Comparison of ENCODE assay signal across 11 cellular contexts in the genomic region with DNA sequence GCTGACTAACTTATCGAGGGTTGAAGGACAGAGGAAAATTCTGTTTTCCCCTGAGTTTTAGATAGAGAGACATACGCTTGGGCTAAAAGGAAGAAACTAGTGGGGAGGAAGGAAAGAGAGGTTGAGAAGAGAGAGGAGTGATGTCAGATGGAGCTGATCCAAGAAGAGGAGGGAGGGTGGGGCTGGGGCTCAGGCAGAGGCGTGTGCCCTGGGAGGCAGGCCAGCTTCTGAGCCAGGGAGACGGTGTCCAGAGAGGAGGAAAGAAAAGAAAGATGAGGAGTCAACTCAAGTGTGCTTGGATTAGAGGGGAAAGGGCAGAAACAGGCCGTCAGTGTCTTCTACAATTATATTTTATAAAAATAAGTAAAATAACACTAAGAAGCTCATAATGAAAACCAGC. TPM values are rescaled to one million over a fixed set of nuclear protein-coding genes. Genes with fewer than 3 reads are reported as not detected.
DNase-seq lines count a peak whose midpoint lies in the region; ATAC-seq and TF ChIP-seq lines count a peak whose summit lies in the region.
"Had no signal": no experiment of that assay in that cellular context is flagged by ENCODE, and none has a peak within 500 bp of the region (broad histone marks: within the 10 kb centered on the region; RNA-seq: fewer than 3 reads in every experiment).

No MANE protein-coding gene starts in this region.

- no peaks in the 10 kb centered on the region for H3K9me3 ChIP-seq in adrenal gland (replicated peaks in 1 of 3)
- H3K9me3 ChIP-seq in spleen, result no peaks in the 10 kb centered on the region

- peaks cover 5% of the 10 kb centered on the region for H3K27me3 ChIP-seq in adrenal gland
- H3K27me3 ChIP-seq in spleen (replicated peaks in 1 of 7), result no peaks in the 10 kb centered on the region

- H3K36me3 ChIP-seq in adrenal gland (replicated peaks in 1 of 2) (no peaks in the 10 kb centered on the region), spleen (peaks cover 0 to 2% (median 0%) of the 10 kb centered on the region in 6 donors)

- H3K4me3 ChIP-seq in adrenal gland (no peak overlapping the region), spleen (no peak overlapping the region)

- intact Hi-C loops in adrenal gland (cut with DNase I) (no loop called here), Right ventricle myocardium superior (cut with DNase I) (loop anchor here (5.0 kb wide), 1 partner anchor 56 kb away; a partner anchor contains a TSS), spleen (cut with DNase I; ENCODE audit: low total_unique reads) (no loop called here)

- TF ChIP-seq POLR2A in adrenal gland (IDR thresholded peaks at IDR 0.05) (no peak), spleen (IDR thresholded peaks at IDR 0.05) (no peak)

- H3K4me1 ChIP-seq in adrenal gland (replicated peaks in 1 of 2) (peaks cover 7 to 10% of the 10 kb centered on the region in 2 donors), spleen (peaks cover 8 to 61% (median 38%) of the 10 kb centered on the region in 6 donors)

- DNase-seq in HCEC 1CT, result peak; percentile 50
- DNase-seq in adrenal gland, result peak in 6 of 7 donors; percentile 48 to 79 (median 64)
- DNase-seq in Right ventricle myocardium superior, result peak; percentile 81
- DNase-seq in spleen, result no peak
- no peak for DNase-seq in germinal center (ENCODE audit: low spot score)
- DNase-seq in GDM1 (lab: John Stamatoyannopoulos, UW), result no peak
- DNase-seq in activated CD4-positive, alpha-beta T cell treated with anti-CD3 and anti-CD28 coated beads for 4 hours, result no peak
- DNase-seq in iPS-NIHi11 (ENCODE audit: low spot score), result no peak
- DNase-seq: activated CD4-positive, alpha-beta T cell treated with anti-CD3 and anti-CD28 coated beads, Interleukin-2, amount 10 ng/mL, durations not matched to agents 7 days and 5 days; NCI-H1105 treated with DMSO at 0.1 percent for 48 hours; stimulated activated CD8-positive, alpha-beta memory T cell treated with anti-CD3 and anti-CD28 coated beads, Interleukin-4, amount 100 ng/mL, for 48 hours had no signal

- 14 to 26% (median 19%) methylated on average over 5 of the region's 5 CpGs for WGBS in adrenal gland, 4 donors
- 26 to 42% (median 33%) methylated on average over 5 of the region's 5 CpGs for WGBS in spleen, 5 donors

- TF ChIP-seq CTCF in adrenal gland (IDR thresholded peaks at IDR 0.05) (no peak), spleen (IDR thresholded peaks at IDR 0.05 in 8 of 11, conservative IDR thresholded peaks at IDR 0.05 in 3 of 11) (no peak)

- H3K27ac ChIP-seq in adrenal gland (no peak overlapping the region), spleen (peak overlapping the region in 5 of 8 donors; percentile 24 to 50 (median 32))

- ATAC-seq in Right ventricle myocardium superior (ENCODE audit: poor library complexity), result peak; percentile 63

RNA-seq across cellular contexts. Expression of a gene that starts 56.2 kb away (rescaled TPM):
- total RNA-seq in adrenal gland (10 to 100 TPM in 5 of 8 donors, 1 to 10 TPM in 3; 5.0 to 20.8 (median 11.1) TPM), Right ventricle myocardium superior (17.7 TPM), spleen (10 to 100 TPM; 12.1 to 47.7 (median 28.1) TPM)
- polyA plus RNA-seq in adrenal gland (1 to 10 TPM; 3.3 to 9.2 (median 6.5) TPM), spleen (10 to 100 TPM in 2 of 3 donors, 1 to 10 TPM in 1; 7.5 to 20.3 (median 16.9) TPM)

Comparison
In these comparisons a context has a peak if more than half of its experiments do, and no peak if none do; other contexts are left out.
1. DNase-seq: peak in HCEC 1CT (single experiment), adrenal gland (6 of 7) and Right ventricle myocardium superior (single experiment); none in spleen (single experiment), germinal center (single experiment), GDM1 (single experiment), activated CD4-positive, alpha-beta T cell treated with anti-CD3 and anti-CD28 coated beads for 4 hours (0 of 2) and iPS-NIHi11 (single experiment).
2. H3K27ac ChIP-seq: peak in spleen (5 of 8); none in adrenal gland (0 of 5).